In genomic region chr6:30647802-30648460, GRCh38 we compare ENCODE assay signal across 8 cellular contexts. TPM values are rescaled to one million over a fixed set of nuclear protein-coding genes. Genes with fewer than 3 reads are reported as not detected.
DNase-seq lines count a peak whose midpoint lies in the region; ATAC-seq, FAIRE-seq and TF ChIP-seq lines count a peak whose summit lies in the region.

No MANE protein-coding gene starts in this region.

- H3K27ac ChIP-seq in heart left ventricle, result peak overlapping the region; percentile 90 to 99 (median 96)

- TF ChIP-seq CTCF in D721Med (IDR thresholded peaks at IDR 0.05; ENCODE audit: insufficient read depth, missing control alignments) (no peak), heart left ventricle (IDR thresholded peaks at IDR 0.05) (no peak), retinal pigment epithelial cell (conservative IDR thresholded peaks at IDR 0.05; ENCODE audit: low read depth, low read length) (no peak)

- H3K4me3 Mint-ChIP-seq in activated CD4-positive, alpha-beta memory T cell treated with anti-CD3 and anti-CD28 coated beads for 36 hours, result peak overlapping the region; percentile 89

- no peaks in the 10 kb centered on the region for H3K9me3 Mint-ChIP-seq in activated CD4-positive, alpha-beta memory T cell treated with anti-CD3 and anti-CD28 coated beads for 36 hours

- peaks cover 21% of the 10 kb centered on the region for H3K36me3 Mint-ChIP-seq in activated CD4-positive, alpha-beta memory T cell treated with anti-CD3 and anti-CD28 coated beads for 36 hours

- no peak for FAIRE-seq in D721Med (lab: Jason Lieb, UNC)

- DNase-seq in D721Med (ENCODE audit: insufficient read length, low spot score), result peak; percentile 81
- peak; percentile 48 for DNase-seq in HPDE6-E6E7 (ENCODE audit: extremely low spot score)
- DNase-seq in activated CD4-positive, alpha-beta memory T cell treated with anti-CD3 and anti-CD28 coated beads for 36 hours, result no peak
- no peak for DNase-seq in heart left ventricle
- DNase-seq in retinal pigment epithelial cell (ENCODE audit: low read depth), result no peak
- no peak for DNase-seq in SK-N-DZ (ENCODE audit: low spot score)
- DNase-seq in T1000 (lab: John Stamatoyannopoulos, UW), result no peak

- H3K9me3 ChIP-seq in heart left ventricle, result no peaks in the 10 kb centered on the region

- no peaks in the 10 kb centered on the region for H3K27me3 Mint-ChIP-seq in activated CD4-positive, alpha-beta memory T cell treated with anti-CD3 and anti-CD28 coated beads for 36 hours

- peaks cover 25% of the 10 kb centered on the region for H3K4me1 Mint-ChIP-seq in activated CD4-positive, alpha-beta memory T cell treated with anti-CD3 and anti-CD28 coated beads for 36 hours (ENCODE audit: low read depth)

- H3K4me3 ChIP-seq in heart left ventricle, result peak overlapping the region; percentile 69 to 100 (median 90)
- H3K4me3 ChIP-seq in retinal pigment epithelial cell (ENCODE audit: low read length), result peak overlapping the region; percentile 60

- POLR2A ChIA-PET in activated CD4-positive, alpha-beta memory T cell treated with anti-CD3 and anti-CD28 coated beads for 36 hours (lab: Charles Lee), result interaction anchor here (0.7 to 1.0 kb wide), 2 partner anchors 31 to 33 kb away, joined by 4 to 5 read pairs; partner anchors contain the start of gene PPP1R10

- peaks cover 0 to 57% (median 39%) of the 10 kb centered on the region in 9 donors for H3K36me3 ChIP-seq in heart left ventricle

- CTCF ChIA-PET in activated CD4-positive, alpha-beta memory T cell treated with anti-CD3 and anti-CD28 coated beads for 36 hours (lab: Charles Lee), result interaction anchor here (0.6 kb wide), 1 partner anchor 16 kb away, joined by 3 read pairs; no protein-coding TSS in a partner anchor

- intact Hi-C loops in activated CD4-positive, alpha-beta memory T cell treated with anti-CD3 and anti-CD28 coated beads for 36 hours (cut with micrococcal nuclease), result loop anchor here (1.0 to 2.0 kb wide), 3 partner anchors 25 to 73 kb away; partner anchors contain the start of genes DHX16, MRPS18B, PPP1R10 and TUBB
- intact Hi-C loops in heart left ventricle (cut with DNase I), result no loop called here

- TF ChIP-seq POLR2A in heart left ventricle (IDR thresholded peaks at IDR 0.05), result no peak

- peaks cover 0 to 33% (median 13%) of the 10 kb centered on the region in 12 donors for H3K4me1 ChIP-seq in heart left ventricle

- peak overlapping the region; percentile 81 for H3K27ac Mint-ChIP-seq in activated CD4-positive, alpha-beta memory T cell treated with anti-CD3 and anti-CD28 coated beads for 36 hours

- WGBS in heart left ventricle, 4 donors, result 15 to 26% (median 18%) methylated on average over 13 to 21 of the region's 21 CpGs

- H3K27me3 ChIP-seq in heart left ventricle, result no peaks in the 10 kb centered on the region

- ATAC-seq in heart left ventricle (no peak), GM18498 (IDR thresholded peaks at IDR 0.05; ENCODE audit: unreplicated experiment) (no peak)

RNA-seq across cellular contexts. Expression of gene C6orf136, which starts 1.0 kb away (rescaled TPM):
- 10 to 100 TPM; 32.7 to 37.5 TPM for total RNA-seq in activated CD4-positive, alpha-beta memory T cell treated with anti-CD3 and anti-CD28 coated beads for 36 hours
- total RNA-seq in heart left ventricle, result 10 to 100 TPM; 27.9 to 58.9 (median 47.4) TPM
- 10 to 100 TPM; 46.0 to 79.3 TPM for polyA plus RNA-seq in heart left ventricle
- 10.5 and 11.0 TPM in 2 replicates for polyA plus RNA-seq in SK-N-DZ (2014; cell fraction: cytosol; rRNA removed)
- 23.2 and 46.9 TPM in 2 replicates for polyA plus RNA-seq in SK-N-DZ (2014; cell fraction: nucleus; rRNA removed)

RNA-seq across cellular contexts. Expression of gene ATAT1, which starts 21.3 kb away (rescaled TPM):
- total RNA-seq in activated CD4-positive, alpha-beta memory T cell treated with anti-CD3 and anti-CD28 coated beads for 36 hours, result 1 to 10 TPM; 7.6 to 8.7 TPM
- total RNA-seq in heart left ventricle, result 1 to 10 TPM; 1.1 to 7.0 (median 3.3) TPM
- 1 to 10 TPM; 2.7 to 3.5 TPM for polyA plus RNA-seq in heart left ventricle
- polyA plus RNA-seq in SK-N-DZ (2014; cell fraction: cytosol; rRNA removed), result 12.6 and 14.2 TPM in 2 replicates
- polyA plus RNA-seq in SK-N-DZ (2014; cell fraction: nucleus; rRNA removed), result 32.5 and 75.5 TPM in 2 replicates

RNA-seq across cellular contexts. Expression of gene DHX16, which starts 24.9 kb away (rescaled TPM):
- 10 to 100 TPM; 33.1 to 35.3 TPM for total RNA-seq in activated CD4-positive, alpha-beta memory T cell treated with anti-CD3 and anti-CD28 coated beads for 36 hours
- 10 to 100 TPM; 17.6 to 26.1 (median 21.0) TPM for total RNA-seq in heart left ventricle
- 10 to 100 TPM; 16.1 to 39.4 TPM for polyA plus RNA-seq in heart left ventricle
- polyA plus RNA-seq in SK-N-DZ (2014; cell fraction: cytosol; rRNA removed), result 34.0 and 34.2 TPM in 2 replicates
- polyA plus RNA-seq in SK-N-DZ (2014; cell fraction: nucleus; rRNA removed), result 49.9 and 71.9 TPM in 2 replicates

RNA-seq across cellular contexts. Expression of gene MRPS18B, which starts 30.3 kb away (rescaled TPM):
- total RNA-seq in activated CD4-positive, alpha-beta memory T cell treated with anti-CD3 and anti-CD28 coated beads for 36 hours, result 10 to 100 TPM; 90.9 to 95.3 TPM
- 100 to 1,000 TPM in 6 of 9 donors, 10 to 100 TPM in 3; 84.2 to 160 (median 122) TPM for total RNA-seq in heart left ventricle
- 100 to 1,000 TPM; 102 to 219 TPM for polyA plus RNA-seq in heart left ventricle
- 109 and 123 TPM in 2 replicates for polyA plus RNA-seq in SK-N-DZ (2014; cell fraction: cytosol; rRNA removed)
- polyA plus RNA-seq in SK-N-DZ (2014; cell fraction: nucleus; rRNA removed), result 19.2 and 32.6 TPM in 2 replicates

RNA-seq across cellular contexts. Expression of gene PPP1R10, which starts 30.9 kb away (rescaled TPM):
- 10 to 100 TPM; 64.5 to 67.4 TPM for total RNA-seq in activated CD4-positive, alpha-beta memory T cell treated with anti-CD3 and anti-CD28 coated beads for 36 hours
- 10 to 100 TPM; 21.7 to 44.9 (median 29.9) TPM for total RNA-seq in heart left ventricle
- 1 to 10 TPM; 9.4 to 9.6 TPM for polyA plus RNA-seq in heart left ventricle
- 20.8 and 27.2 TPM in 2 replicates for polyA plus RNA-seq in SK-N-DZ (2014; cell fraction: cytosol; rRNA removed)
- polyA plus RNA-seq in SK-N-DZ (2014; cell fraction: nucleus; rRNA removed), result 31.9 and 45.8 TPM in 2 replicates

Comparison
In these comparisons a context has a peak if more than half of its experiments do, and no peak if none do; other contexts are left out.
1. DNase-seq: peak in D721Med (single experiment) and HPDE6-E6E7 (single experiment); none in activated CD4-positive, alpha-beta memory T cell treated with anti-CD3 and anti-CD28 coated beads for 36 hours (single experiment), heart left ventricle (0 of 5), retinal pigment epithelial cell (single experiment), SK-N-DZ (single experiment) and T1000 (single experiment).